In genomic region chr9:98642661-98643312, GRCh38 we compare ENCODE assay signal across 1 cellular context.
TF ChIP-seq lines count a peak whose summit lies in the region.

No MANE protein-coding gene starts in this region.

TF ChIP-seq in H1, 55 proteins besides CTCF, POLR2A, EP300 and RAD21 (continued from another document):
- TF ChIP-seq E2F6 (IDR thresholded peaks at IDR 0.05) (no peak), CHD2 (IDR thresholded peaks at IDR 0.05; ENCODE audit: low read length) (no peak)
